In genomic region chr2:9076755-9077154, GRCh38 we compare ENCODE assay signal across 19 cellular contexts.
DNase-seq lines count a peak whose midpoint lies in the region; ATAC-seq, FAIRE-seq and TF ChIP-seq lines count a peak whose summit lies in the region.
"Had no signal": no experiment of that assay in that cellular context is flagged by ENCODE, and none has a peak within 500 bp of the region (broad histone marks: within the 10 kb centered on the region; RNA-seq: fewer than 3 reads in every experiment).

No MANE protein-coding gene starts in this region.

- no peaks in the 10 kb centered on the region for H3K36me3 ChIP-seq in HepG2 (replicated peaks in 1 of 2; ENCODE audit: control insufficient read depth in 1 of 2, insufficient read depth in 2 of 2, low read length in 2 of 2)
- H3K36me3 ChIP-seq in right lobe of liver: no peaks in the 10 kb centered on the region
- no peaks in the 10 kb centered on the region for H3K36me3 ChIP-seq in esophagus (ENCODE audit: control insufficient read depth in 2 of 2, insufficient read depth in 2 of 2, low read length in 1 of 2)
- H3K36me3 ChIP-seq in smooth muscle cell (ENCODE audit: low read depth): no peaks in the 10 kb centered on the region
- H3K36me3 ChIP-seq: BLaER1, HAP-1 had no signal

- WGBS in HepG2 (ENCODE audit: low lambda C conversion rate): 42% methylated on average over 6 of the region's 6 CpGs
- 66% methylated on average over 6 of the region's 6 CpGs for WGBS in right lobe of liver (ENCODE audit: insufficient coverage, low coverage, low lambda C conversion rate, missing lambda C conversion rate)
- WGBS in esophagus, 2 donors: 87 to 93% methylated on average over 6 of the region's 6 CpGs
- 93% methylated on average over 6 of the region's 6 CpGs for WGBS in smooth muscle cell (ENCODE audit: low lambda C conversion rate)

- TF ChIP-seq RAD21 in HepG2 (CRISPR knock-in tag; IDR thresholded peaks at IDR 0.05): no peak

- H3K9ac ChIP-seq in HepG2 (ENCODE audit: insufficient read depth, low read depth, low read length) (no peak overlapping the region), smooth muscle cell (ENCODE audit: low read depth) (no peak overlapping the region)
- H3K9ac ChIP-seq: BLaER1 had no signal

- TF ChIP-seq CTCF in HepG2 (CRISPR knock-in tag; IDR thresholded peaks at IDR 0.05) (no peak), right lobe of liver (IDR thresholded peaks at IDR 0.05) (no peak), smooth muscle cell (IDR thresholded peaks at IDR 0.05; ENCODE audit: borderline replicate concordance, insufficient read depth, poor library complexity, severe bottlenecking) (no peak), CD14-positive monocyte (IDR thresholded peaks at IDR 0.05) (no peak)

- FAIRE-seq in HepG2 (lab: Jason Lieb, UNC): no peak
- FAIRE-seq: GM12878, GM18507, HTR-8/SVneo had no signal

- intact Hi-C loops in HepG2 (cut with micrococcal nuclease; ENCODE audit: unreplicated experiment): no loop called here
- intact Hi-C loops in right lobe of liver (cut with DNase I): no loop called here
- intact Hi-C loops in CD14-positive monocyte (cut with micrococcal nuclease): no loop called here

- BruUV-seq in HepG2 (replicated peaks; lab: Mats Ljungman, UMichigan): no TSS peak

- H4K20me1 ChIP-seq in HepG2 (ENCODE audit: insufficient read depth, low read length): no peaks in the 10 kb centered on the region
- no peaks in the 10 kb centered on the region for H4K20me1 ChIP-seq in smooth muscle cell (ENCODE audit: low read depth)
- H4K20me1 ChIP-seq: BLaER1 had no signal

- peaks cover 10% of the 10 kb centered on the region for H3F3A ChIP-seq in smooth muscle cell (ENCODE audit: low read depth)

- CTCF ChIA-PET in HepG2 (lab: Yijun Ruan, JAX; ENCODE audit: low intra/inter-chr PET ratio, low total read pairs): no interaction called here

- POLR2A ChIA-PET in HepG2 (lab: Yijun Ruan, JAX): no interaction called here

- H3K27me3 Mint-ChIP-seq in CD14-positive monocyte (ENCODE audit: low read depth in 3 of 3): peaks cover 0 to 4% (median 2%) of the 10 kb centered on the region in 3 donors

- H3K27me3 ChIP-seq in HepG2 (ENCODE audit: control insufficient read depth in 1 of 2, insufficient read depth in 2 of 2, low read length in 2 of 2): peaks cover 0 to 6% of the 10 kb centered on the region in 2 experiments; a peak in 1 of 5 replicates
- H3K27me3 ChIP-seq in right lobe of liver: no peaks in the 10 kb centered on the region
- no peaks in the 10 kb centered on the region for H3K27me3 ChIP-seq in esophagus (ENCODE audit: control insufficient read depth in 1 of 2, insufficient read depth in 2 of 2, low read length in 2 of 2)
- no peaks in the 10 kb centered on the region for H3K27me3 ChIP-seq in smooth muscle cell (ENCODE audit: low read depth)
- H3K27me3 ChIP-seq: BLaER1 had no signal

- no peak overlapping the region for H3K4me3 ChIP-seq in HepG2 (replicated peaks in 1 of 3; ENCODE audit: insufficient read depth in 1 of 3, low read depth in 2 of 3, low read length in 3 of 3)
- no peak overlapping the region for H3K4me3 ChIP-seq in right lobe of liver
- no peak overlapping the region for H3K4me3 ChIP-seq in esophagus (ENCODE audit: low read depth in 1 of 2, low read length in 2 of 2)
- no peak overlapping the region for H3K4me3 ChIP-seq in smooth muscle cell
- H3K4me3 ChIP-seq: BLaER1, GM12878, HAP-1 had no signal

- H3K4me1 ChIP-seq in HepG2 (ENCODE audit: insufficient read depth, low read length): no peaks in the 10 kb centered on the region
- H3K4me1 ChIP-seq in right lobe of liver: no peaks in the 10 kb centered on the region
- peaks cover 0 to 3% of the 10 kb centered on the region in 2 donors for H3K4me1 ChIP-seq in esophagus (ENCODE audit: control insufficient read depth in 2 of 2, insufficient read depth in 2 of 2, low read length in 1 of 2)
- no peaks in the 10 kb centered on the region for H3K4me1 ChIP-seq in smooth muscle cell (ENCODE audit: low read depth)
- H3K4me1 ChIP-seq: BLaER1, HAP-1 had no signal

- no peak overlapping the region for H3K27ac ChIP-seq in HepG2 (ENCODE audit: extremely low read length, insufficient read depth, low read length)
- H3K27ac ChIP-seq in right lobe of liver: no peak overlapping the region
- H3K27ac ChIP-seq in esophagus (ENCODE audit: low read depth in 2 of 2, low read length in 1 of 2): peak overlapping the region; percentile 40 to 69
- H3K27ac ChIP-seq in smooth muscle cell (ENCODE audit: low read depth): peak overlapping the region; percentile 49
- H3K27ac ChIP-seq: 22Rv1, BLaER1 had no signal

- no peak overlapping the region for H3K27ac Mint-ChIP-seq in CD14-positive monocyte
- H3K27ac Mint-ChIP-seq: CD4-positive, alpha-beta T cell had no signal

- ATAC-seq in HepG2: no peak
- ATAC-seq in right lobe of liver: no peak
- ATAC-seq in GM21526 (IDR thresholded peaks at IDR 0.05; ENCODE audit: low FRiP score, unreplicated experiment): no peak
- ATAC-seq: GM12878 had no signal

- TF ChIP-seq POLR2A in HepG2 (IDR thresholded peaks at IDR 0.05; ENCODE audit: insufficient read depth in 1 of 2, low read depth in 2 of 2, low read length in 2 of 2) (no peak), right lobe of liver (IDR thresholded peaks at IDR 0.05) (no peak)

- TF ChIP-seq EP300 in HepG2 (IDR thresholded peaks at IDR 0.05; ENCODE audit: low read depth in 2 of 2, low read length in 2 of 2) (no peak), HepG2 (CRISPR knock-in tag; IDR thresholded peaks at IDR 0.05; ENCODE audit: borderline replicate concordance) (no peak)

- H3K79me2 ChIP-seq in HepG2 (ENCODE audit: insufficient read depth, low read length) (no peaks in the 10 kb centered on the region), smooth muscle cell (ENCODE audit: low read depth) (no peaks in the 10 kb centered on the region)

- no peak overlapping the region for H3K4me2 ChIP-seq in HepG2 (ENCODE audit: low read depth, low read length)
- H3K4me2 ChIP-seq in smooth muscle cell: no peak overlapping the region
- H3K4me2 ChIP-seq: BLaER1 had no signal

- H3K4me3 Mint-ChIP-seq in CD14-positive monocyte: no peak overlapping the region
- H3K4me3 Mint-ChIP-seq: CD4-positive, alpha-beta T cell had no signal

- H3K9me3 Mint-ChIP-seq in CD14-positive monocyte: peaks cover 3 to 18% (median 7%) of the 10 kb centered on the region in 7 donors

- no peak overlapping the region for H2AFZ ChIP-seq in HepG2 (ENCODE audit: low read length)
- no peak overlapping the region for H2AFZ ChIP-seq in smooth muscle cell (ENCODE audit: low read depth)

- H3K9me3 ChIP-seq in HepG2 (ENCODE audit: low read length): 0 out of 2 replicates have a peak, but pooled peaks cover 5% of the 10 kb centered on the region
- no peaks in the 10 kb centered on the region for H3K9me3 ChIP-seq in right lobe of liver
- H3K9me3 ChIP-seq in esophagus (ENCODE audit: control insufficient read depth in 2 of 2, insufficient read depth in 1 of 2, low read depth in 1 of 2, low read length in 1 of 2): no peaks in the 10 kb centered on the region
- no peaks in the 10 kb centered on the region for H3K9me3 ChIP-seq in smooth muscle cell (replicated peaks; ENCODE audit: low read depth)
- H3K9me3 ChIP-seq: HAP-1 had no signal

- no peaks in the 10 kb centered on the region for H3K4me1 Mint-ChIP-seq in CD14-positive monocyte

- DNase-seq in HepG2 (ENCODE audit: low spot score) (no peak), right lobe of liver (no peak), smooth muscle cell (lab: John Stamatoyannopoulos, UW; ENCODE audit: unreplicated experiment) (no peak), NCI-H1694 treated with DMSO at 0.1 percent for 48 hours (lab: John Stamatoyannopoulos, UW) (no peak), CD14-positive monocyte (ENCODE audit: low spot score) (no peak)
- DNase-seq: AML-193; Calu3; CD4-positive, alpha-beta T cell; DMS79; GOT3; KG1 had no signal

- H3K36me3 Mint-ChIP-seq in CD14-positive monocyte: no peaks in the 10 kb centered on the region

- in situ Hi-C loops in HepG2 (cut with HindIII; ENCODE audit: extremely low pct_ligation_motif_present, low pct_unique_long_range_greater_than_20kb): no loop called here

TF ChIP-seq in HepG2, 621 proteins besides CTCF, POLR2A, EP300 and RAD21 (continues in another document):
- TF ChIP-seq MLXIP (CRISPR knock-in tag; IDR thresholded peaks at IDR 0.05; ENCODE audit: borderline replicate concordance) (no peak), JUNB (CRISPR knock-in tag; IDR thresholded peaks at IDR 0.05; ENCODE audit: borderline replicate concordance) (no peak), PAF1 (CRISPR knock-in tag; IDR thresholded peaks at IDR 0.05) (no peak), CBX5 (CRISPR knock-in tag; IDR thresholded peaks at IDR 0.05; ENCODE audit: borderline replicate concordance) (no peak), CEBPB (IDR thresholded peaks at IDR 0.05; ENCODE audit: borderline replicate concordance, low read depth, low read length) (0 out of 2 replicates have a peak, but pooled peaks have one; percentile 8)
- TF ChIP-seq, protein P1, sequence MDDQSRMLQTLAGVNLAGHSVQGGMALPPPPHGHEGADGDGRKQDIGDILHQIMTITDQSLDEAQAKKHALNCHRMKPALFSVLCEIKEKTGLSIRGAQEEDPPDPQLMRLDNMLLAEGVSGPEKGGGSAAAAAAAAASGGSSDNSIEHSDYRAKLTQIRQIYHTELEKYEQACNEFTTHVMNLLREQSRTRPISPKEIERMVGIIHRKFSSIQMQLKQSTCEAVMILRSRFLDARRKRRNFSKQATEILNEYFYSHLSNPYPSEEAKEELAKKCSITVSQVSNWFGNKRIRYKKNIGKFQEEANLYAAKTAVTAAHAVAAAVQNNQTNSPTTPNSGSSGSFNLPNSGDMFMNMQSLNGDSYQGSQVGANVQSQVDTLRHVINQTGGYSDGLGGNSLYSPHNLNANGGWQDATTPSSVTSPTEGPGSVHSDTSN (CRISPR knock-in tag; IDR thresholded peaks at IDR 0.05; ENCODE audit: borderline replicate concordance): no peak

Comparison
In these comparisons a context has a peak if more than half of its experiments do, and no peak if none do; other contexts are left out.
1. H3K27ac ChIP-seq: peak in esophagus (2 of 2) and smooth muscle cell (single experiment); none in HepG2 (single experiment) and right lobe of liver (0 of 3).